ENCODE assay signal across 9 cellular contexts in genomic region chr9:136342191-136343120, GRCh38. TPM values are rescaled to one million over a fixed set of nuclear protein-coding genes. Genes with fewer than 3 reads are reported as not detected.
A peak's percentile ranks its signal among the peaks of the same experiment; 100 is the strongest.
DNase-seq lines count a peak whose midpoint lies in the region; ATAC-seq and TF ChIP-seq lines count a peak whose summit lies in the region.
"Had no signal": no experiment of that assay in that cellular context is flagged by ENCODE, and none has a peak within 500 bp of the region (broad histone marks: within the 10 kb centered on the region; RNA-seq: fewer than 3 reads in every experiment).

No MANE protein-coding gene starts in this region.

- H3K36me3 ChIP-seq in fibroblast of lung (ENCODE audit: control insufficient read depth, insufficient read depth, low read length): peaks cover 38% of the 10 kb centered on the region

- H3K9ac ChIP-seq in fibroblast of lung (ENCODE audit: insufficient read depth, low read length): no peak overlapping the region

- peak overlapping the region in 1 of 4 experiments; percentile 17 for H3K4me3 ChIP-seq in fibroblast of lung (replicated peaks in 1 of 4; ENCODE audit: control extremely low read depth in 1 of 4, insufficient read depth in 1 of 4, low read depth in 3 of 4, low read length in 4 of 4)

- peak; percentile 75 to 84 (median 81) for ATAC-seq in natural killer cell
- ATAC-seq in stimulated activated effector memory CD8-positive, alpha-beta T cell treated with anti-CD3 and anti-CD28 coated beads, Interleukin-12 subunit alpha, Interleukin-12 subunit beta, amount 100 ng/mL, for 72 hours: peak; percentile 47

- no peaks in the 10 kb centered on the region for H4K20me1 ChIP-seq in fibroblast of lung (ENCODE audit: control insufficient read depth, extremely low read depth, insufficient read depth, low read length)

- H3K4me1 Mint-ChIP-seq in natural killer cell: peaks cover 0 to 7% of the 10 kb centered on the region in 2 donors
- H3K4me1 Mint-ChIP-seq in stimulated activated effector memory CD8-positive, alpha-beta T cell treated with anti-CD3 and anti-CD28 coated beads, Interleukin-12 subunit alpha, Interleukin-12 subunit beta, amount 100 ng/mL, for 72 hours: no peaks in the 10 kb centered on the region

- no peak overlapping the region for H3K27ac ChIP-seq in fibroblast of lung (ENCODE audit: insufficient read depth, low read length)

- intact Hi-C loops in natural killer cell (cut with micrococcal nuclease): no loop called here

- no peak overlapping the region for H3K27ac Mint-ChIP-seq in natural killer cell
- H3K27ac Mint-ChIP-seq in stimulated activated effector memory CD8-positive, alpha-beta T cell treated with anti-CD3 and anti-CD28 coated beads, Interleukin-12 subunit alpha, Interleukin-12 subunit beta, amount 100 ng/mL, for 72 hours: no peak overlapping the region

- no peaks in the 10 kb centered on the region for H3K9me3 ChIP-seq in fibroblast of lung (ENCODE audit: control insufficient read depth, insufficient read depth, low read depth, low read length)

- no peaks in the 10 kb centered on the region for H3K27me3 ChIP-seq in fibroblast of lung (ENCODE audit: control insufficient read depth, insufficient read depth, low read length)

- H2AFZ ChIP-seq in fibroblast of lung (ENCODE audit: low read length): no peak overlapping the region

- H3K27me3 Mint-ChIP-seq in natural killer cell (ENCODE audit: low read depth in 2 of 2): no peaks in the 10 kb centered on the region

- H3K4me1 ChIP-seq in fibroblast of lung (ENCODE audit: control insufficient read depth, extremely low read depth, insufficient read depth, low read length): peaks cover 22% of the 10 kb centered on the region

- H3K4me3 Mint-ChIP-seq in natural killer cell: no peak overlapping the region
- H3K4me3 Mint-ChIP-seq in stimulated activated effector memory CD8-positive, alpha-beta T cell treated with anti-CD3 and anti-CD28 coated beads, Interleukin-12 subunit alpha, Interleukin-12 subunit beta, amount 100 ng/mL, for 72 hours: no peak overlapping the region

- no peak overlapping the region for H3K4me2 ChIP-seq in fibroblast of lung (ENCODE audit: extremely low read depth, insufficient read depth, low read length)

- H3K79me2 ChIP-seq in fibroblast of lung (ENCODE audit: control insufficient read depth, insufficient read depth, low read length): no peaks in the 10 kb centered on the region

- DNase-seq in CMK (ENCODE audit: low read depth) (peak; percentile 89), NCI-H2029 (lab: John Stamatoyannopoulos, UW) (peak; percentile 67), fibroblast of lung (ENCODE audit: low read depth in 2 of 2) (peak; percentile 70 to 84), natural killer cell (peak; percentile 46), NCI-H1930 (lab: John Stamatoyannopoulos, UW) (no peak), DMS79 treated with DMSO at 0.1 percent for 48 hours (lab: John Stamatoyannopoulos, UW) (no peak)
- peak; percentile 65 for DNase-seq in activated T-cell treated with anti-CD3 and anti-CD28 coated beads, Interleukin-2, amount 50 U/mL, for 1 hour
- peak; percentile 65 to 83 for DNase-seq in stimulated activated effector memory CD8-positive, alpha-beta T cell treated with anti-CD3 and anti-CD28 coated beads, Interleukin-12 subunit alpha, Interleukin-12 subunit beta, amount 100 ng/mL, for 72 hours (ENCODE audit: low spot score in 2 of 2)

- H3K9me3 Mint-ChIP-seq in natural killer cell: no peaks in the 10 kb centered on the region
- H3K9me3 Mint-ChIP-seq in stimulated activated effector memory CD8-positive, alpha-beta T cell treated with anti-CD3 and anti-CD28 coated beads, Interleukin-12 subunit alpha, Interleukin-12 subunit beta, amount 100 ng/mL, for 72 hours: no peaks in the 10 kb centered on the region

- TF ChIP-seq CTCF in fibroblast of lung (conservative IDR thresholded peaks at IDR 0.05 in 1 of 2, IDR thresholded peaks at IDR 0.05 in 1 of 2; ENCODE audit: low read depth in 1 of 2, low read length in 2 of 2) (no peak), natural killer cell (IDR thresholded peaks at IDR 0.05) (no peak)

- H3K36me3 Mint-ChIP-seq in natural killer cell: no peaks in the 10 kb centered on the region
- H3K36me3 Mint-ChIP-seq in stimulated activated effector memory CD8-positive, alpha-beta T cell treated with anti-CD3 and anti-CD28 coated beads, Interleukin-12 subunit alpha, Interleukin-12 subunit beta, amount 100 ng/mL, for 72 hours: peaks cover 6% of the 10 kb centered on the region

RNA-seq across cellular contexts. Expression of gene GPSM1, which starts 15.1 kb away (rescaled TPM):
- total RNA-seq in fibroblast of lung (54.2 and 60.3 TPM in 2 replicates), natural killer cell (1 to 10 TPM; 2.6 to 4.2 (median 3.4) TPM)
- polyA plus RNA-seq in fibroblast of lung: 15.8 and 17.2 TPM in 2 replicates
- 42.7 and 50.3 TPM in 2 replicates for polyA plus RNA-seq in fibroblast of lung (2012)
- 18.7 and 34.0 TPM in 2 replicates for polyA minus RNA-seq in fibroblast of lung (ENCODE audit: low replicate concordance)

RNA-seq across cellular contexts. Expression of gene DNLZ, which starts 21.1 kb away (rescaled TPM):
- total RNA-seq in fibroblast of lung (14.2 and 14.6 TPM in 2 replicates), natural killer cell (10 to 100 TPM; 24.6 to 34.8 (median 28.9) TPM)
- polyA plus RNA-seq in fibroblast of lung: 5.8 and 7.4 TPM in 2 replicates
- polyA plus RNA-seq in fibroblast of lung (2012): 19.1 and 21.3 TPM in 2 replicates
- 0.47 and 4.8 TPM in 2 replicates for polyA minus RNA-seq in fibroblast of lung (ENCODE audit: low replicate concordance)

RNA-seq across cellular contexts. Expression of gene CARD9, which starts 31.0 kb away (rescaled TPM):
- total RNA-seq in fibroblast of lung: 1.0 and 3.3 TPM in 2 replicates
- polyA plus RNA-seq in fibroblast of lung: 0.16 and 0.69 TPM in 2 replicates
- polyA plus RNA-seq in fibroblast of lung (2012): 0.75 and 1.6 TPM in 2 replicates
- 0.11 and 1.1 TPM in 2 replicates for polyA minus RNA-seq in fibroblast of lung (ENCODE audit: low replicate concordance)
- total RNA-seq in natural killer cell: 1 to 10 TPM; 1.6 to 4.2 (median 4.0) TPM

RNA-seq across cellular contexts. Expression of gene CCDC187, which starts 38.6 kb away (rescaled TPM):
- total RNA-seq in fibroblast of lung (not detected in 2 replicates), natural killer cell (under 1 TPM in 1 of 3 donors, not detected in 2; 0.18 TPM)
- polyA plus RNA-seq in fibroblast of lung: under 0.01 TPM in 1 of 2 replicates, not detected in the other
- polyA plus RNA-seq in fibroblast of lung (2012): not detected in 2 replicates
- polyA minus RNA-seq in fibroblast of lung (ENCODE audit: low replicate concordance): not detected in 2 replicates
- total RNA-seq: subcutaneous adipose tissue had no signal

RNA-seq across cellular contexts. Expression of gene SNAPC4, which starts 57.5 kb away (rescaled TPM):
- 3.8 and 4.9 TPM in 2 replicates for total RNA-seq in fibroblast of lung
- 1.8 and 2.4 TPM in 2 replicates for polyA plus RNA-seq in fibroblast of lung
- polyA plus RNA-seq in fibroblast of lung (2012): 4.3 and 4.9 TPM in 2 replicates
- polyA minus RNA-seq in fibroblast of lung (ENCODE audit: low replicate concordance): 2.6 and 3.1 TPM in 2 replicates
- 10 to 100 TPM in 1 of 3 donors, 1 to 10 TPM in 2; 9.0 to 11.3 (median 9.4) TPM for total RNA-seq in natural killer cell

Comparison
In these comparisons a context has a peak if more than half of its experiments do, and no peak if none do; other contexts are left out.
1. DNase-seq: peak in CMK (single experiment), NCI-H2029 (single experiment), activated T-cell treated with anti-CD3 and anti-CD28 coated beads, Interleukin-2, amount 50 U/mL, for 1 hour (single experiment), fibroblast of lung (2 of 2), natural killer cell (single experiment) and stimulated activated effector memory CD8-positive, alpha-beta T cell treated with anti-CD3 and anti-CD28 coated beads, Interleukin-12 subunit alpha, Interleukin-12 subunit beta, amount 100 ng/mL, for 72 hours (2 of 2); none in NCI-H1930 (0 of 2) and DMS79 treated with DMSO at 0.1 percent for 48 hours (single experiment).
2. RNA of gene GPSM1, which starts 15.1 kb away (total RNA-seq): 54.2 to 60.3 TPM in fibroblast of lung; 2.6 to 4.2 TPM in natural killer cell; every median in the first group is over 10 times any median in the second.